In the genomic region with DNA sequence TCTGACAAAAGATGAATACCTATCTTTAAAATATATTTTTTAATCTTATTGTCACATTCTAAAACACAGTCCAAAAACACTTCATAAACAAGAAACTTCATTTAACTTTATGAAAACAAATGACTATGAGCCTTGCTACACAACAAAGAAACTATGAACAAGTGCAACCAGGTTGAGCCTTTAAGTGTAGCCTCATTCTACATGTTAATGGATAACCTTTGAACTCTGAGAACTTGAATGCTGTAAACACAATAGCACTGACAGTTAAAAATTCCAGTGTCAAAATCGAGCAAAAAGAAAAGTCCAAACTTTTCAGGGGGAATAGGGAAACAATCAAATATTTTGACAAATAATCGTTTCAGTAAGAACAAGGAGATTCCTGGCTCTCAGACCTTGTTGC, we compare ENCODE assay signal across 10 cellular contexts. TPM values are rescaled to one million over a fixed set of nuclear protein-coding genes. Genes with fewer than 3 reads are reported as not detected.
"Had no signal": no experiment of that assay in that cellular context is flagged by ENCODE, and none has a peak within 500 bp of the region (broad histone marks: within the 10 kb centered on the region; RNA-seq: fewer than 3 reads in every experiment).

No MANE protein-coding gene starts in this region.

RNA-seq across cellular contexts. Expression of gene KCNJ4, which starts 54.7 kb away (rescaled TPM):
- total RNA-seq: activated naive CD4-positive, alpha-beta T cell treated with anti-CD3 and anti-CD28 coated beads for 36 hours; activated naive CD8-positive, alpha-beta T cell treated with anti-CD3 and anti-CD28 coated beads for 36 hours; ascending aorta; esophagus squamous epithelium; glomerular endothelial cell; mammary epithelial cell; mucosa of gallbladder; stomach; T-helper 1 cell treated with Interleukin-12 subunit alpha and Interleukin-12 subunit beta and Interleukin-4 antibody, amounts not matched to agents 30 ng/mL and 1 ng/mL, for 36 hours; upper lobe of right lung had no signal
- polyA plus RNA-seq: stomach had no signal
